ENCODE assay signal across 38 cellular contexts in the genomic region with DNA sequence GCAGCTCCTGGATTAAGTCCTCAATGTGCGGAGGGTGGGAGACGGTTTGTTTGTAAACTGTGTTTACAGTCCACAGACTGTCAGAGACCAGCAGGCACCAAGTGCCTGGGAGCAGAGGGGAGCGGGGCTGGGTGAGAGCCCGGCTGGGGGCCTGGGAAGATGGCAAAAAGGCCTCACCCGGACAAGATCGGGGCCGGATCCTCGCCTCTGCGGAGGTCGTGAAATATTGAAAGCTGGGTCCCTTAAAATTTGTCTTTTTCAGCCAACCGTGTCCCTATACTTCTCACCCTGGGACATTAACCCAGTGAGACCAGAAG. TPM values are rescaled to one million over a fixed set of nuclear protein-coding genes. Genes with fewer than 3 reads are reported as not detected.
"Had no signal": no experiment of that assay in that cellular context is flagged by ENCODE, and none has a peak within 500 bp of the region (broad histone marks: within the 10 kb centered on the region; RNA-seq: fewer than 3 reads in every experiment).

No MANE protein-coding gene starts in this region.

- H3K27me3 ChIP-seq: MG63 had no signal

- H3K9me3 ChIP-seq: MG63 had no signal

- H3K36me3 ChIP-seq: MG63 had no signal

- H3K9ac ChIP-seq: KMS-11 had no signal

- H3K4me2 ChIP-seq: KMS-11 had no signal

- H3K27ac ChIP-seq: KMS-11 had no signal

- H3K4me3 ChIP-seq: MG63 had no signal

- DNase-seq: Karpas-422, Kasumi-1, MG63, MM.1S, MV-4-11, NCI-H1048, NCI-H1092, NCI-H1092 treated with DMSO at 0.1 percent for 48 hours, NCI-H1105, NCI-H1105 treated with DMSO at 0.1 percent for 48 hours, NCI-H1417, NCI-H1417 treated with DMSO at 0.1 percent for 48 hours, NCI-H1436, NCI-H1436 treated with DMSO at 0.1 percent for 48 hours, NCI-H146, NCI-H1694, NCI-H1694 treated with DMSO at 0.1 percent for 48 hours, NCI-H187, NCI-H187 treated with DMSO at 0.1 percent for 48 hours, NCI-H1930, NCI-H2029, NCI-H2029 treated with DMSO at 0.1 percent for 48 hours, NCI-H2081, NCI-H2081 treated with DMSO at 0.1 percent for 48 hours, NCI-H2107, NCI-H2171, NCI-H2171 treated with DMSO at 0.1 percent for 48 hours, NCI-H2227 treated with DMSO at 0.1 percent for 48 hours, NCI-H226, NCI-H345, NCI-H446, NCI-H446 treated with DMSO at 0.1 percent for 48 hours, NCI-H510A had no signal

RNA-seq across cellular contexts. Expression of gene MMP21, which starts 2.8 kb away (rescaled TPM):
- total RNA-seq: LHCN-M2, M059J, MCF 10A, NCI-H460 had no signal
